In genomic region chr10:42782446-42783180, GRCh38 we compare ENCODE assay signal across 1 cellular context.
TF ChIP-seq lines count a peak whose summit lies in the region.

Gene BMS1 (plus strand): TSS chr10:42782795. CDS start chr10:42784395, 1,600 bp downstream.

TF ChIP-seq in A549, 52 proteins besides CTCF, POLR2A, EP300 and RAD21 (continued from another document):
- TF ChIP-seq REST (IDR thresholded peaks at IDR 0.05) (peak; percentile 43; the same call in 1 of the 2 replicates), E2F6 (IDR thresholded peaks at IDR 0.05; ENCODE audit: borderline replicate concordance, low read depth) (peak; percentile 84), MAZ (IDR thresholded peaks at IDR 0.05; ENCODE audit: borderline replicate concordance, low read depth, low read length) (no peak), KDM5A (IDR thresholded peaks at IDR 0.05) (peak; percentile 79), RARB (CRISPR knock-in tag; IDR thresholded peaks at IDR 0.05) (no peak; the same call in 1 of the 2 replicates)
